Comparison of ENCODE assay signal across 1 cellular context in the genomic region with DNA sequence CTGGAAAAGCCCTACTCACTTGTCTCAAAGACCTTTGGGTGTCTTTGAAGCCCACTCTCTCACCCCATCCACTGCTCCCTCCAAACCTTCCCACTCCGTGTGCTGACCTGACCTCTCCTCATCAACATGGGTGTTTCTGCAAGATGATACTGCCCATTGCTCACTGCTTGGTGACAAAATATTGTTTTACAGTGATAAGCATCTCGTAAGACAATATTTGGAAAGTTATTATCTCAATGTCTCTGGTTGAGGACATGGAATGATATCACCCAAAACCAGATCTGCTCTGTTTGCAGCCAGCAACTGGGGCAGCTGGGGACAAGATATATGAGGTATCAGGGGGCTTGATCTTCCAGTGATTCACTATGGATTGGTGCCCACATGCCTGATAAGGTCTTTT.
TF ChIP-seq lines count a peak whose summit lies in the region.

No MANE protein-coding gene starts in this region.

TF ChIP-seq in HepG2, 621 proteins besides CTCF, POLR2A, EP300 and RAD21 (continued from another document):
- TF ChIP-seq, protein P1, sequence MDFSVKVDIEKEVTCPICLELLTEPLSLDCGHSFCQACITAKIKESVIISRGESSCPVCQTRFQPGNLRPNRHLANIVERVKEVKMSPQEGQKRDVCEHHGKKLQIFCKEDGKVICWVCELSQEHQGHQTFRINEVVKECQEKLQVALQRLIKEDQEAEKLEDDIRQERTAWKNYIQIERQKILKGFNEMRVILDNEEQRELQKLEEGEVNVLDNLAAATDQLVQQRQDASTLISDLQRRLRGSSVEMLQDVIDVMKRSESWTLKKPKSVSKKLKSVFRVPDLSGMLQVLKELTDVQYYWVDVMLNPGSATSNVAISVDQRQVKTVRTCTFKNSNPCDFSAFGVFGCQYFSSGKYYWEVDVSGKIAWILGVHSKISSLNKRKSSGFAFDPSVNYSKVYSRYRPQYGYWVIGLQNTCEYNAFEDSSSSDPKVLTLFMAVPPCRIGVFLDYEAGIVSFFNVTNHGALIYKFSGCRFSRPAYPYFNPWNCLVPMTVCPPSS (IDR thresholded peaks at IDR 0.05): no peak
- TF ChIP-seq, protein P2, sequence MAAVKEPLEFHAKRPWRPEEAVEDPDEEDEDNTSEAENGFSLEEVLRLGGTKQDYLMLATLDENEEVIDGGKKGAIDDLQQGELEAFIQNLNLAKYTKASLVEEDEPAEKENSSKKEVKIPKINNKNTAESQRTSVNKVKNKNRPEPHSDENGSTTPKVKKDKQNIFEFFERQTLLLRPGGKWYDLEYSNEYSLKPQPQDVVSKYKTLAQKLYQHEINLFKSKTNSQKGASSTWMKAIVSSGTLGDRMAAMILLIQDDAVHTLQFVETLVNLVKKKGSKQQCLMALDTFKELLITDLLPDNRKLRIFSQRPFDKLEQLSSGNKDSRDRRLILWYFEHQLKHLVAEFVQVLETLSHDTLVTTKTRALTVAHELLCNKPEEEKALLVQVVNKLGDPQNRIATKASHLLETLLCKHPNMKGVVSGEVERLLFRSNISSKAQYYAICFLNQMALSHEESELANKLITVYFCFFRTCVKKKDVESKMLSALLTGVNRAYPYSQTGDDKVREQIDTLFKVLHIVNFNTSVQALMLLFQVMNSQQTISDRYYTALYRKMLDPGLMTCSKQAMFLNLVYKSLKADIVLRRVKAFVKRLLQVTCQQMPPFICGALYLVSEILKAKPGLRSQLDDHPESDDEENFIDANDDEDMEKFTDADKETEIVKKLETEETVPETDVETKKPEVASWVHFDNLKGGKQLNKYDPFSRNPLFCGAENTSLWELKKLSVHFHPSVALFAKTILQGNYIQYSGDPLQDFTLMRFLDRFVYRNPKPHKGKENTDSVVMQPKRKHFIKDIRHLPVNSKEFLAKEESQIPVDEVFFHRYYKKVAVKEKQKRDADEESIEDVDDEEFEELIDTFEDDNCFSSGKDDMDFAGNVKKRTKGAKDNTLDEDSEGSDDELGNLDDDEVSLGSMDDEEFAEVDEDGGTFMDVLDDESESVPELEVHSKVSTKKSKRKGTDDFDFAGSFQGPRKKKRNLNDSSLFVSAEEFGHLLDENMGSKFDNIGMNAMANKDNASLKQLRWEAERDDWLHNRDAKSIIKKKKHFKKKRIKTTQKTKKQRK (IDR thresholded peaks at IDR 0.05; ENCODE audit: low read length): no peak
- TF ChIP-seq ZSCAN21 (CRISPR knock-in tag; IDR thresholded peaks at IDR 0.05; ENCODE audit: borderline replicate concordance) (no peak), NR2F6 (IDR thresholded peaks at IDR 0.05) (0 out of 2 replicates have a peak, but pooled peaks have one; percentile 14), NR2F6 (CRISPR knock-in tag; IDR thresholded peaks at IDR 0.05) (no peak), SP1 (IDR thresholded peaks at IDR 0.05) (no peak), SP1 (CRISPR knock-in tag; IDR thresholded peaks at IDR 0.05) (no peak), SMAD3 (CRISPR knock-in tag; IDR thresholded peaks at IDR 0.05) (no peak)
- TF ChIP-seq, protein P3, sequence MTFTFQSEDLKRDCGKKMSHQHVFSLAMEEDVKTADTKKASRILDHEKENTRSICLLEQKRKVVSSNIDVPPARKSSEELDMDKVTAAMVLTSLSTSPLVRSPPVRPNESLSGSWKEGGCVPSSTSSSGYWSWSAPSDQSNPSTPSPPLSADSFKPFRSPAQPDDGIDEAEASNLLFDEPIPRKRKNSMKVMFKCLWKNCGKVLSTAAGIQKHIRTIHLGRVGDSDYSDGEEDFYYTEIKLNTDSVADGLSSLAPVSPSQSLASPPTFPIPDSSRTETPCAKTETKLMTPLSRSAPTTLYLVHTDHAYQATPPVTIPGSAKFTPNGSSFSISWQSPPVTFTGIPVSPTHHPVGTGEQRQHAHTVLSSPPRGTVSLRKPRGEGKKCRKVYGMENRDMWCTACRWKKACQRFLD (CRISPR knock-in tag; IDR thresholded peaks at IDR 0.05; ENCODE audit: borderline replicate concordance): no peak
- TF ChIP-seq, protein P4, sequence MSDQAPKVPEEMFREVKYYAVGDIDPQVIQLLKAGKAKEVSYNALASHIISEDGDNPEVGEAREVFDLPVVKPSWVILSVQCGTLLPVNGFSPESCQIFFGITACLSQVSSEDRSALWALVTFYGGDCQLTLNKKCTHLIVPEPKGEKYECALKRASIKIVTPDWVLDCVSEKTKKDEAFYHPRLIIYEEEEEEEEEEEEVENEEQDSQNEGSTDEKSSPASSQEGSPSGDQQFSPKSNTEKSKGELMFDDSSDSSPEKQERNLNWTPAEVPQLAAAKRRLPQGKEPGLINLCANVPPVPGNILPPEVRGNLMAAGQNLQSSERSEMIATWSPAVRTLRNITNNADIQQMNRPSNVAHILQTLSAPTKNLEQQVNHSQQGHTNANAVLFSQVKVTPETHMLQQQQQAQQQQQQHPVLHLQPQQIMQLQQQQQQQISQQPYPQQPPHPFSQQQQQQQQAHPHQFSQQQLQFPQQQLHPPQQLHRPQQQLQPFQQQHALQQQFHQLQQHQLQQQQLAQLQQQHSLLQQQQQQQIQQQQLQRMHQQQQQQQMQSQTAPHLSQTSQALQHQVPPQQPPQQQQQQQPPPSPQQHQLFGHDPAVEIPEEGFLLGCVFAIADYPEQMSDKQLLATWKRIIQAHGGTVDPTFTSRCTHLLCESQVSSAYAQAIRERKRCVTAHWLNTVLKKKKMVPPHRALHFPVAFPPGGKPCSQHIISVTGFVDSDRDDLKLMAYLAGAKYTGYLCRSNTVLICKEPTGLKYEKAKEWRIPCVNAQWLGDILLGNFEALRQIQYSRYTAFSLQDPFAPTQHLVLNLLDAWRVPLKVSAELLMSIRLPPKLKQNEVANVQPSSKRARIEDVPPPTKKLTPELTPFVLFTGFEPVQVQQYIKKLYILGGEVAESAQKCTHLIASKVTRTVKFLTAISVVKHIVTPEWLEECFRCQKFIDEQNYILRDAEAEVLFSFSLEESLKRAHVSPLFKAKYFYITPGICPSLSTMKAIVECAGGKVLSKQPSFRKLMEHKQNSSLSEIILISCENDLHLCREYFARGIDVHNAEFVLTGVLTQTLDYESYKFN (CRISPR knock-in tag; conservative IDR thresholded peaks at IDR 0.05): no peak
